In the genomic region with DNA sequence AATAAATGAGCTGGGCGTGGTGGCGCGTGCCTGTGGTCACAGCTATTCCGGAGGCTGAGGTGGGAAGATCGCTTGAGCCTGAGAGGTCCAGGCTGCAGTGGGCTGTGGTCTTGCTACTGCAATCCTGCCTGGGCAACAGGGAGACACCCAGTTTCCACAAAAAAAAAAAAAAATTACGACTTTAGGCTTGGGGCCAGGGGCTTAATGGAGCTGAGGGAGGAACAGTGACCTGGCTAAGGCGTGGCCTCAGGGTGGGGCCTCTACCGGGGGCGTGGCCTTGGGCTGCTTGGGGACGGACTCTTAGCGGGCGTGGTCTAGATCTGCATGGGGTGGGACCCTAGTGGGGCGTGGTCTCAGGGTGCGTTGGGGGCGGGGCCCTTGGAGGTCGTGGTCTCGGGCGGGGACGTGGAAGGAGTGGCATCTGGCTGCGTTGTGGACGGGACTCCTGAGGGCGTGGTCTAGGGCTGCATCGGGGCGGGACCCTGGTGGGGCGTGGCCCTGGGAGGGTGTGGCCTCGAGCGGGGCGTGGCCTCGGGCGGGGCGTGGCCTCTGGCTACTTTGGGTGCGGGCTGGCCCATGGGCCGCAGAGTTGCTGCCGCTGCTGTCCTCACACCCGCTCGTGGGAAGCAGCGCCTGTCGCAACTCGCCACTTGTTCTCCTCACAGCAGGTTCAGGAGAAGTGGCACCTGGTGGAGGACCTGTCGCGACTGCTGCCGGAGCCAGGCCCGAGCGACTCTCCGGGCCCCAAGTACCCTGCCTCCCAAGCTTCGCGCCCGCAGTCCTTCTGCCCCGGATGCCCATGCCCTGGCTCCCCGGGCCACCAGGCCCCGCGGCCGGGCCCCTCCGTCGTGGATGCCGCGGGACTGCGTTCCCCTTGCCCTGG, we compare ENCODE assay signal across 8 cellular contexts. TPM values are rescaled to one million over a fixed set of nuclear protein-coding genes. Genes with fewer than 3 reads are reported as not detected.
DNase-seq lines count a peak whose midpoint lies in the region; ATAC-seq and TF ChIP-seq lines count a peak whose summit lies in the region.

No MANE protein-coding gene starts in this region.

- peak; percentile 100 for DNase-seq in BE2C
- DNase-seq in NCI-H524 (lab: John Stamatoyannopoulos, UW): peak; percentile 96
- DNase-seq in choroid plexus epithelial cell (ENCODE audit: low read depth): peak; percentile 75
- peak; percentile 64 for DNase-seq in medulla oblongata (ENCODE audit: extremely low spot score)
- peak; percentile 82 for DNase-seq in stimulated activated CD8-positive, alpha-beta memory T cell treated with anti-CD3 and anti-CD28 coated beads, Interleukin-4, amount 100 ng/mL, for 4 hours (ENCODE audit: low read depth in 2 of 2, low spot score in 1 of 2)

- TF ChIP-seq POLR2A in GM19193 (IDR thresholded peaks at IDR 0.05; ENCODE audit: extremely low read depth, insufficient read depth, insufficient read length): peak; percentile 69

- ATAC-seq in HG03175 (IDR thresholded peaks at IDR 0.05; ENCODE audit: unreplicated experiment): peak; percentile 77
- peak; percentile 85 to 88 for ATAC-seq in activated CD4-positive, CD25-positive, alpha-beta regulatory T cell treated with anti-CD3 and anti-CD28 coated beads, Interleukin-2, amount 50 U/mL, for 24 hours

- no peaks in the 10 kb centered on the region for H3K9me3 ChIP-seq in BE2C

- H3K4me3 ChIP-seq in BE2C (ENCODE audit: low read depth, low read length): no peak overlapping the region
- H3K4me3 ChIP-seq in choroid plexus epithelial cell (ENCODE audit: low read depth, low read length): no peak overlapping the region

- peaks cover 20% of the 10 kb centered on the region for H3K4me1 ChIP-seq in BE2C

- TF ChIP-seq CTCF in BE2C (IDR thresholded peaks at IDR 0.05; ENCODE audit: low read depth, low read length): no peak
- no peak for TF ChIP-seq CTCF in choroid plexus epithelial cell (conservative IDR thresholded peaks at IDR 0.05; ENCODE audit: low read depth, low read length)

- no peaks in the 10 kb centered on the region for H3K36me3 ChIP-seq in BE2C

- H3K27me3 ChIP-seq in BE2C: no peaks in the 10 kb centered on the region

RNA-seq across cellular contexts. Expression of a gene that starts 5.8 kb away (rescaled TPM):
- not detected for polyA plus RNA-seq in BE2C (2012; ENCODE audit: insufficient read depth, insufficient read length, low read depth)

RNA-seq across cellular contexts. Expression of a gene that starts 9.8 kb away (rescaled TPM):
- 2.8 TPM for polyA plus RNA-seq in BE2C (2012; ENCODE audit: insufficient read depth, insufficient read length, low read depth)

RNA-seq across cellular contexts. Expression of a gene that starts 11.9 kb away (rescaled TPM):
- 163 TPM for polyA plus RNA-seq in BE2C (2012; ENCODE audit: insufficient read depth, insufficient read length, low read depth)

RNA-seq across cellular contexts. Expression of a gene that starts 28.0 kb away (rescaled TPM):
- 76.9 TPM for polyA plus RNA-seq in BE2C (2012; ENCODE audit: insufficient read depth, insufficient read length, low read depth)

RNA-seq across cellular contexts. Expression of a gene that starts 46.4 kb away (rescaled TPM):
- 22.1 TPM for polyA plus RNA-seq in BE2C (2012; ENCODE audit: insufficient read depth, insufficient read length, low read depth)
